15 cellular contexts compared by ENCODE assay signal in genomic region chr3:56776551-56776950, GRCh38. TPM values are rescaled to one million over a fixed set of nuclear protein-coding genes. Genes with fewer than 3 reads are reported as not detected.
DNase-seq lines count a peak whose midpoint lies in the region; ATAC-seq lines count a peak whose summit lies in the region.
"Had no signal": no experiment of that assay in that cellular context is flagged by ENCODE, and none has a peak within 500 bp of the region (broad histone marks: within the 10 kb centered on the region; RNA-seq: fewer than 3 reads in every experiment).

No MANE protein-coding gene starts in this region.

- DNase-seq in activated T-cell treated with anti-CD3 and anti-CD28 coated beads, Interleukin-2, amount 50 U/mL, for 24 hours, result no peak
- DNase-seq in activated T-cell treated with anti-CD3 and anti-CD28 coated beads, Interleukin-2, amount 50 U/mL, for 4 hours, result no peak
- no peak for DNase-seq in activated naive CD8-positive, alpha-beta T cell treated with anti-CD3 and anti-CD28 coated beads for 36 hours
- no peak for DNase-seq in memory B cell (ENCODE audit: low spot score in 2 of 2)
- no peak for DNase-seq in stimulated activated naive CD8-positive, alpha-beta T cell treated with anti-CD3 and anti-CD28 coated beads, Interleukin-15, amount 100 ng/mL, for 72 hours
- no peak for DNase-seq in NCI-H226
- DNase-seq in LoVo (ENCODE audit: low spot score), result no peak
- no peak for DNase-seq in nucleus accumbens (lab: John Stamatoyannopoulos, UW)
- DNase-seq: Calu3; effector memory CD4-positive, alpha-beta T cell; mesendoderm; NCI-H1694; NCI-H526; PC-3; posterior cingulate gyrus had no signal

- no peak for ATAC-seq in activated T-cell treated with anti-CD3 and anti-CD28 coated beads, Interleukin-2, amount 50 U/mL, for 4 hours
- no peak for ATAC-seq in memory B cell (ENCODE audit: low read depth)
- no peak for ATAC-seq in stimulated activated naive CD8-positive, alpha-beta T cell treated with anti-CD3 and anti-CD28 coated beads, Interleukin-15, amount 100 ng/mL, for 72 hours
- ATAC-seq: PC-3 had no signal

- peak overlapping the region; percentile 70 for H3K27ac Mint-ChIP-seq in activated T-cell treated with anti-CD3 and anti-CD28 coated beads, Interleukin-2, amount 50 U/mL, for 24 hours
- peak overlapping the region; percentile 74 for H3K27ac Mint-ChIP-seq in activated naive CD8-positive, alpha-beta T cell treated with anti-CD3 and anti-CD28 coated beads for 36 hours
- peak overlapping the region; percentile 29 for H3K27ac Mint-ChIP-seq in memory B cell
- peak overlapping the region; percentile 14 to 36 for H3K27ac Mint-ChIP-seq in stimulated activated naive CD8-positive, alpha-beta T cell treated with anti-CD3 and anti-CD28 coated beads, Interleukin-15, amount 100 ng/mL, for 72 hours

- peaks cover 68% of the 10 kb centered on the region for H3K36me3 Mint-ChIP-seq in activated T-cell treated with anti-CD3 and anti-CD28 coated beads, Interleukin-2, amount 50 U/mL, for 24 hours (ENCODE audit: low read depth)
- H3K36me3 Mint-ChIP-seq in activated T-cell treated with anti-CD3 and anti-CD28 coated beads, Interleukin-2, amount 50 U/mL, for 4 hours (ENCODE audit: insufficient read depth), result peaks cover 41% of the 10 kb centered on the region
- H3K36me3 Mint-ChIP-seq in activated naive CD8-positive, alpha-beta T cell treated with anti-CD3 and anti-CD28 coated beads for 36 hours, result peaks cover 62% of the 10 kb centered on the region
- peaks cover 14% of the 10 kb centered on the region for H3K36me3 Mint-ChIP-seq in memory B cell

- H3K9me3 Mint-ChIP-seq in activated T-cell treated with anti-CD3 and anti-CD28 coated beads, Interleukin-2, amount 50 U/mL, for 24 hours, result no peaks in the 10 kb centered on the region
- no peaks in the 10 kb centered on the region for H3K9me3 Mint-ChIP-seq in activated T-cell treated with anti-CD3 and anti-CD28 coated beads, Interleukin-2, amount 50 U/mL, for 4 hours
- no peaks in the 10 kb centered on the region for H3K9me3 Mint-ChIP-seq in activated naive CD8-positive, alpha-beta T cell treated with anti-CD3 and anti-CD28 coated beads for 36 hours
- no peaks in the 10 kb centered on the region for H3K9me3 Mint-ChIP-seq in memory B cell
- H3K9me3 Mint-ChIP-seq in stimulated activated naive CD8-positive, alpha-beta T cell treated with anti-CD3 and anti-CD28 coated beads, Interleukin-15, amount 100 ng/mL, for 72 hours, result no peaks in the 10 kb centered on the region

- H3K4me3 Mint-ChIP-seq in activated T-cell treated with anti-CD3 and anti-CD28 coated beads, Interleukin-2, amount 50 U/mL, for 24 hours, result no peak overlapping the region
- H3K4me3 Mint-ChIP-seq in activated T-cell treated with anti-CD3 and anti-CD28 coated beads, Interleukin-2, amount 50 U/mL, for 4 hours, result no peak overlapping the region
- no peak overlapping the region for H3K4me3 Mint-ChIP-seq in activated naive CD8-positive, alpha-beta T cell treated with anti-CD3 and anti-CD28 coated beads for 36 hours
- H3K4me3 Mint-ChIP-seq in memory B cell, result no peak overlapping the region
- H3K4me3 Mint-ChIP-seq in stimulated activated naive CD8-positive, alpha-beta T cell treated with anti-CD3 and anti-CD28 coated beads, Interleukin-15, amount 100 ng/mL, for 72 hours, result peak overlapping the region in 1 of 2 donors; percentile 32

- H3K27me3 Mint-ChIP-seq in activated T-cell treated with anti-CD3 and anti-CD28 coated beads, Interleukin-2, amount 50 U/mL, for 24 hours, result no peaks in the 10 kb centered on the region
- H3K27me3 Mint-ChIP-seq in activated T-cell treated with anti-CD3 and anti-CD28 coated beads, Interleukin-2, amount 50 U/mL, for 4 hours (ENCODE audit: low read depth), result no peaks in the 10 kb centered on the region
- H3K27me3 Mint-ChIP-seq in activated naive CD8-positive, alpha-beta T cell treated with anti-CD3 and anti-CD28 coated beads for 36 hours, result no peaks in the 10 kb centered on the region
- H3K27me3 Mint-ChIP-seq in memory B cell, result no peaks in the 10 kb centered on the region
- no peaks in the 10 kb centered on the region for H3K27me3 Mint-ChIP-seq in stimulated activated naive CD8-positive, alpha-beta T cell treated with anti-CD3 and anti-CD28 coated beads, Interleukin-15, amount 100 ng/mL, for 72 hours

- peaks cover 86% of the 10 kb centered on the region for H3K4me1 Mint-ChIP-seq in activated T-cell treated with anti-CD3 and anti-CD28 coated beads, Interleukin-2, amount 50 U/mL, for 24 hours (ENCODE audit: low read depth)
- peaks cover 84% of the 10 kb centered on the region for H3K4me1 Mint-ChIP-seq in activated T-cell treated with anti-CD3 and anti-CD28 coated beads, Interleukin-2, amount 50 U/mL, for 4 hours (ENCODE audit: low read depth)
- H3K4me1 Mint-ChIP-seq in activated naive CD8-positive, alpha-beta T cell treated with anti-CD3 and anti-CD28 coated beads for 36 hours, result peaks cover 78% of the 10 kb centered on the region
- peaks cover 24% of the 10 kb centered on the region for H3K4me1 Mint-ChIP-seq in memory B cell
- H3K4me1 Mint-ChIP-seq in stimulated activated naive CD8-positive, alpha-beta T cell treated with anti-CD3 and anti-CD28 coated beads, Interleukin-15, amount 100 ng/mL, for 72 hours, result peaks cover 92% of the 10 kb centered on the region

RNA-seq across cellular contexts. Expression of gene ARHGEF3, which starts 25.2 kb away (rescaled TPM):
- total RNA-seq in activated T-cell treated with anti-CD3 and anti-CD28 coated beads, Interleukin-2, amount 50 U/mL, for 4 hours, result 10 to 100 TPM; 42.4 to 53.9 (median 44.7) TPM
- 10 to 100 TPM; 81.2 to 88.2 TPM for total RNA-seq in activated naive CD8-positive, alpha-beta T cell treated with anti-CD3 and anti-CD28 coated beads for 36 hours
